ENCODE assay signal across 1 cellular context in genomic region chr2:222038086-222038802, GRCh38.
TF ChIP-seq lines count a peak whose summit lies in the region.

No MANE protein-coding gene starts in this region.

TF ChIP-seq in GM23338, 12 proteins besides CTCF, POLR2A, EP300 and RAD21 (continued from another document):
- TF ChIP-seq ZNF462 (CRISPR knock-in tag; IDR thresholded peaks at IDR 0.05) = no peak
- no peak for TF ChIP-seq REST (IDR thresholded peaks at IDR 0.05; ENCODE audit: unreplicated experiment)
- no peak for TF ChIP-seq EZH2 (IDR thresholded peaks at IDR 0.05; ENCODE audit: low read depth, unreplicated experiment)
